Comparison of ENCODE assay signal across 17 cellular contexts in the genomic region with DNA sequence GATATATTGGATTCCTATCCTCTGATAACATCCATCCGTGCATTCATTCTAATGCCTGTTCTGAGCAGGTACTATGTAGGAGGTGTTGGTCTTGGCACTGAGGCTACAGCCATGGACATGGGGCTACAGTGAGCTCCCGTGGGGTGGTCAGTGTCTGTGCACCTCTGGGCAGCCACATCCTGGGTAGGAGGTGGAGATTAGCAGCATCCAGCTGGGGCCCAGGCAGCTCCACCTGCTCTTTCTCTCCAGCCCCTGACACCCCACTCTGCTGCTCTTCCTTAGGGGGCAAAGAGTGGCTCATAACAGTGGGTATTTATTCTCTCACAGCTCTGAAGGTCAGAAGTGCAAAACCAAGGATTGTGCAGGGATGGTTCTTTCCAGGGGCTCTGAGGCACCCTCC.
A peak's percentile ranks its signal among the peaks of the same experiment; 100 is the strongest.
DNase-seq lines count a peak whose midpoint lies in the region; ATAC-seq and TF ChIP-seq lines count a peak whose summit lies in the region.
"Had no signal": no experiment of that assay in that cellular context is flagged by ENCODE, and none has a peak within 500 bp of the region (broad histone marks: within the 10 kb centered on the region; RNA-seq: fewer than 3 reads in every experiment).

No MANE protein-coding gene starts in this region.

- H3K9me2 ChIP-seq in Karpas-422 (replicated peaks; ENCODE audit: insufficient read depth, low read length), result no peaks in the 10 kb centered on the region

- no peaks in the 10 kb centered on the region for H3K36me3 ChIP-seq in Karpas-422 (ENCODE audit: insufficient read depth, low read length)
- no peaks in the 10 kb centered on the region for H3K36me3 ChIP-seq in OCI-LY3 (replicated peaks; ENCODE audit: low read depth, low read length)
- H3K36me3 ChIP-seq in spleen, result no peaks in the 10 kb centered on the region
- H3K36me3 ChIP-seq: BE2C, BLaER1 had no signal

- TF ChIP-seq POLR2A in spleen (IDR thresholded peaks at IDR 0.05), result no peak

- H3K27ac ChIP-seq in Karpas-422 (ENCODE audit: low read length) (no peak overlapping the region), OCI-LY3 (ENCODE audit: low read length) (no peak overlapping the region), spleen (no peak overlapping the region)
- H3K27ac ChIP-seq: BLaER1 had no signal

- H3K9ac ChIP-seq in Karpas-422 (ENCODE audit: low read length), result no peak overlapping the region
- no peak overlapping the region for H3K9ac ChIP-seq in OCI-LY3 (ENCODE audit: low read length)
- H3K9ac ChIP-seq: BLaER1 had no signal

- H2AFZ ChIP-seq in Karpas-422 (ENCODE audit: low read length) (no peak overlapping the region), OCI-LY3 (ENCODE audit: low read depth, low read length) (no peak overlapping the region)

- DNase-seq in Karpas-422 (peak; percentile 4), spleen (peak; percentile 56), NK-92 (lab: John Stamatoyannopoulos, UW; ENCODE audit: unreplicated experiment) (no peak)
- DNase-seq: 8988T; ACHN; BE2C; C1 segment of cervical spinal cord; Calu3; CD4-positive, alpha-beta memory T cell; CD4-positive, CD25-positive, alpha-beta regulatory T cell; CD8-positive, alpha-beta memory T cell; COR-L47; DMS79 treated with DMSO at 0.1 percent for 48 hours; GF-D8 had no signal

- H3K9me3 ChIP-seq in Karpas-422 (ENCODE audit: low read length) (no peaks in the 10 kb centered on the region), OCI-LY3 (ENCODE audit: insufficient read depth, low read length) (no peaks in the 10 kb centered on the region), spleen (peaks cover 0 to 10% (median 4%) of the 10 kb centered on the region in 8 donors)
- H3K9me3 ChIP-seq: BE2C had no signal

- no peak overlapping the region for H3K4me3 ChIP-seq in Karpas-422 (ENCODE audit: low read length)
- no peak overlapping the region for H3K4me3 ChIP-seq in OCI-LY3 (ENCODE audit: low read length)
- no peak overlapping the region for H3K4me3 ChIP-seq in spleen
- H3K4me3 ChIP-seq: BLaER1 had no signal

- H3K27me3 ChIP-seq in Karpas-422 (ENCODE audit: low read length) (no peaks in the 10 kb centered on the region), OCI-LY3 (ENCODE audit: low read depth, low read length) (no peaks in the 10 kb centered on the region), spleen (replicated peaks in 1 of 7) (peaks cover 0 to 23% (median 0%) of the 10 kb centered on the region in 7 donors)
- H3K27me3 ChIP-seq: BE2C, BLaER1 had no signal

- no peak for ATAC-seq in HG03108 (IDR thresholded peaks at IDR 0.05; ENCODE audit: unreplicated experiment)

- 73 to 83% (median 77%) methylated on average over 2 of the region's 2 CpGs for WGBS in spleen, 5 donors

- no peak for TF ChIP-seq CTCF in OCI-LY3 (IDR thresholded peaks at IDR 0.05; ENCODE audit: low read depth, low read length)
- no peak for TF ChIP-seq CTCF in spleen (IDR thresholded peaks at IDR 0.05 in 8 of 11, conservative IDR thresholded peaks at IDR 0.05 in 3 of 11)

- H3K79me2 ChIP-seq in Karpas-422 (ENCODE audit: low read length), result no peaks in the 10 kb centered on the region
- H3K79me2 ChIP-seq in OCI-LY3 (ENCODE audit: low read length), result no peaks in the 10 kb centered on the region

- H3K4me2 ChIP-seq in Karpas-422 (ENCODE audit: low read depth, low read length, poor library complexity, severe bottlenecking), result no peak overlapping the region
- H3K4me2 ChIP-seq in OCI-LY3 (ENCODE audit: low read length), result peak overlapping the region; percentile 18; the same call in 1 of the 2 replicates
- H3K4me2 ChIP-seq: BLaER1 had no signal

- intact Hi-C loops in spleen (cut with DNase I; ENCODE audit: low total_unique reads), result no loop called here

- H3K4me1 ChIP-seq in Karpas-422 (ENCODE audit: low read length) (no peaks in the 10 kb centered on the region), OCI-LY3 (ENCODE audit: low read length) (peaks cover 14% of the 10 kb centered on the region), spleen (no peaks in the 10 kb centered on the region)
- H3K4me1 ChIP-seq: BE2C, BLaER1 had no signal

- H4K20me1 ChIP-seq in Karpas-422 (ENCODE audit: insufficient read depth, low read depth, low read length) (no peaks in the 10 kb centered on the region), OCI-LY3 (ENCODE audit: insufficient read depth, low read length) (no peaks in the 10 kb centered on the region)
- H4K20me1 ChIP-seq: BLaER1 had no signal
